Comparison of ENCODE assay signal across 8 cellular contexts in genomic region chr6:7312616-7313504, GRCh38. TPM values are rescaled to one million over a fixed set of nuclear protein-coding genes. Genes with fewer than 3 reads are reported as not detected.
DNase-seq lines count a peak whose midpoint lies in the region; ATAC-seq and TF ChIP-seq lines count a peak whose summit lies in the region.

TSS of gene SSR1 (minus strand) at chr6:7313199. CDS start at chr6:7313120, 79 bp downstream.

- H3K4me1 ChIP-seq in BE2C (no peaks in the 10 kb centered on the region), colonic mucosa (peaks cover 6% of the 10 kb centered on the region)

- H3K9me3 ChIP-seq in BE2C (no peaks in the 10 kb centered on the region), colonic mucosa (no peaks in the 10 kb centered on the region)

- H3K36me3 ChIP-seq in BE2C (peaks cover 21% of the 10 kb centered on the region), colonic mucosa (no peaks in the 10 kb centered on the region)

- peak within 1 kb of the TSS; percentile 93 for H3K27ac ChIP-seq in colonic mucosa

- TF ChIP-seq CTCF in BE2C (IDR thresholded peaks at IDR 0.05; ENCODE audit: low read depth, low read length): no peak
- TF ChIP-seq CTCF in colonic mucosa (IDR thresholded peaks at IDR 0.05): no peak

- ATAC-seq in HG03460 (IDR thresholded peaks at IDR 0.05; ENCODE audit: unreplicated experiment): peak; percentile 98

- H3K9ac ChIP-seq in colonic mucosa (ENCODE audit: low read depth in 2 of 2, low read length in 2 of 2): peak within 1 kb of the TSS; percentile 83 to 97

- DNase-seq in BE2C (peak; percentile 98), GM19240 (ENCODE audit: insufficient read length, low spot score) (peak; percentile 99), NCI-H526 (lab: John Stamatoyannopoulos, UW) (peak; percentile 92 to 98), colonic mucosa (peak; percentile 97), kidney tubule cell (ENCODE audit: low spot score) (peak; percentile 97)
- DNase-seq in activated CD4-positive, alpha-beta T cell treated with anti-CD3 and anti-CD28 coated beads for 48 hours: peak; percentile 97
- peak; percentile 79 to 93 (median 87) for DNase-seq in stimulated activated CD4-positive, alpha-beta T cell treated with anti-CD3 and anti-CD28 coated beads, Interleukin-1b, Interleukin-23, amount 100 ng/mL, for 24 hours (ENCODE audit: low read depth in 4 of 4, low spot score in 1 of 4)

- H3K27me3 ChIP-seq in BE2C (no peaks in the 10 kb centered on the region), colonic mucosa (no peaks in the 10 kb centered on the region)

- H3K4me3 ChIP-seq in BE2C (ENCODE audit: low read depth, low read length): peak within 1 kb of the TSS; percentile 96
- peak within 1 kb of the TSS; percentile 87 for H3K4me3 ChIP-seq in colonic mucosa

- intact Hi-C loops in colonic mucosa (cut with DNase I): loop anchor here (5.0 kb wide), 1 partner anchor 74 kb away; the partner anchor contains the start of genes CAGE1 and RIOK1

RNA-seq across cellular contexts. Expression of gene SSR1, which starts in this region (rescaled TPM):
- polyA plus RNA-seq in BE2C (2012; ENCODE audit: insufficient read depth, insufficient read length, low read depth): 96.8 TPM
- total RNA-seq in colonic mucosa: 100 to 1,000 TPM; 150 to 153 TPM

Comparison
In these comparisons a context has a peak if more than half of its experiments do, and no peak if none do; other contexts are left out.
1. Peak in every context shown above with its lines: DNase-seq, ATAC-seq, H3K4me3 ChIP-seq and H3K27ac ChIP-seq.